ENCODE assay signal across 1 cellular context in genomic region chr6:136945626-136946235, GRCh38.
TF ChIP-seq lines count a peak whose summit lies in the region.

No MANE protein-coding gene starts in this region.

TF ChIP-seq in GM12878, 131 proteins besides CTCF, POLR2A, EP300 and RAD21:
- TF ChIP-seq EED (IDR thresholded peaks at IDR 0.05; ENCODE audit: low read depth) (peak; percentile 26; the same call in 1 of the 2 replicates), JUNB (IDR thresholded peaks at IDR 0.05) (peak; percentile 30; the same call in 1 of the 2 replicates), RUNX3 (IDR thresholded peaks at IDR 0.05; ENCODE audit: low read length) (peak; percentile 74), MTA3 (IDR thresholded peaks at IDR 0.05; ENCODE audit: borderline replicate concordance, low read length) (no peak), PAX5 (IDR thresholded peaks at IDR 0.05; ENCODE audit: borderline replicate concordance, low read depth, low read length) (peak; percentile 71; the same call in 1 of the 2 replicates), POU2F2 (IDR thresholded peaks at IDR 0.05; ENCODE audit: borderline replicate concordance, low read depth, low read length) (peak; percentile 61; the same call in 1 of the 3 replicates), PAX8 (IDR thresholded peaks at IDR 0.05) (no peak), IKZF2 (IDR thresholded peaks at IDR 0.05) (peak in 1 of 2 experiments; percentile 12; a peak in 1 of 4 replicates), ZSCAN29 (IDR thresholded peaks at IDR 0.05) (no peak), BCL11A (IDR thresholded peaks at IDR 0.05; ENCODE audit: low read depth, low read length) (peak; percentile 51; the same call in 1 of the 2 replicates), USF2 (IDR thresholded peaks at IDR 0.05; ENCODE audit: borderline replicate concordance, low read depth, low read length) (no peak)
